In genomic region chr6:89085409-89086012, GRCh38 we compare ENCODE assay signal across 1 cellular context.
TF ChIP-seq lines count a peak whose summit lies in the region.

No MANE protein-coding gene starts in this region.

TF ChIP-seq in GM23338, 12 proteins besides CTCF, POLR2A, EP300 and RAD21 (continued from another document):
- no peak for TF ChIP-seq ZNF462 (CRISPR knock-in tag; IDR thresholded peaks at IDR 0.05)
- TF ChIP-seq POLR2AphosphoS5 (IDR thresholded peaks at IDR 0.05; ENCODE audit: low read depth): no peak
- no peak for TF ChIP-seq JUNB (IDR thresholded peaks at IDR 0.05; ENCODE audit: unreplicated experiment)
TF ChIP-seq in GM23338: peak in this region for 0.
